Comparison of ENCODE assay signal across 22 cellular contexts in genomic region chr15:92787116-92787515, GRCh38.
"Had no signal": no experiment of that assay in that cellular context is flagged by ENCODE, and none has a peak within 500 bp of the region (broad histone marks: within the 10 kb centered on the region; RNA-seq: fewer than 3 reads in every experiment).

No MANE protein-coding gene starts in this region.

- H3K4me3 ChIP-seq: K562 had no signal

- H3K27ac ChIP-seq: HL-60, KMS-11 had no signal

- H3K9ac ChIP-seq: KMS-11, SK-N-SH had no signal

- H3K4me2 ChIP-seq: KMS-11, SK-N-SH had no signal

- FAIRE-seq: HTR-8/SVneo, K562, RCC 7860 had no signal

- ATAC-seq: K562 had no signal

- H3K9me3 ChIP-seq: SK-N-SH had no signal

- DNase-seq: Kasumi-1, MM.1S, NCI-H1092 treated with DMSO at 0.1 percent for 48 hours, NCI-H1436, NCI-H187, NCI-H2029, NCI-H2081 treated with DMSO at 0.1 percent for 48 hours, NCI-H2171, NCI-H226, NCI-H446, NCI-H510A, NCI-H524 treated with DMSO at 0.1 percent for 48 hours, NCI-H69, NCI-H774, RPMI8226, SHP77, SK-N-SH had no signal
